In the genomic region with DNA sequence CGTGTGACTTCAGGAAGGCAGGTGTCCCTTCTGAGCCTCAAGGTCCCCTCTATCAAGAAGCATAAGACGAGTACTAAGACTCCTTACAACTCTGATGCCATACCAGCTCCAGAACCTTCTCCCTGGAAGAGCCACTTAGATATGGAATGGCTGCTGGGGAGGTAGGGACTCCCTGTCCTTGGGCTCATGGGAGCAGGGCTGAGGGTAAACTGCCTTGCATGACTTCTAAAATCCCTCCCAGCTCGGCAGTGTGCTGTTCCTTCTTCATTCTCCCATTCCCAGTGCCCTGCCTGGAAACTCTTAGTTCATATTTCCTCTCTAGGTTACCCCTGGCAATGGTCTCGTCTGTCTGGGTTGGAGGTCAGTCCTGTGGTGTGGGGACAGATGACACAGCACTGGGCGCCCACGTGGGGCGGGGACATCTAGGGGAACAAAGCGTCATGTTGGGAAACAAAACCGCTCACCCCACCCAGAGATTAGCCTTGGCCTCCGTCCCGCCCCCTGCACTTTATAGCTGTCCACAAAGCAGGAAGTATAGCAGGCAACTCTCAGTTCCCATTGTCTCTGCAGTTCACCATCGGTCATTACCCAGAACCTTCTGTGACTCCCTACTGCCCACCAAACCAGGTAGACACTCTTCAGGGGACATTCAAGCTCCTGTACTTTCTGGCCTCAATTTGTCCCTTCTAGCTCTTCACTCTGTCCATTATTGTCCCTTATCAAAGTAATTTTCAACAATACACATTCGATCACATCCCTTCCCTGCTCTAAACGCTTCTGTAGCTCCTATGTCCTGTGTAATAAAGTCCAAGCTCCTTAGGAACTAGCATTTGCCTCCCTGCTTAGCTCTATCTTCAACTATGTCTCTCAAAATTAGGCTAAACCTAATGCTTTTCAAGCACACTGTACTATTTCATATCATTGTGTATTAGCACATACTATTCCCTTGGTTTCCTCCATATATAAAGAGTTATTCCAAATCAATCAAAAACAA, we compare ENCODE assay signal across 1 cellular context.
TF ChIP-seq lines count a peak whose summit lies in the region.

No MANE protein-coding gene starts in this region.

TF ChIP-seq in GM23338, 12 proteins besides CTCF, POLR2A, EP300 and RAD21 (continued from another document):
- TF ChIP-seq, protein P1, sequence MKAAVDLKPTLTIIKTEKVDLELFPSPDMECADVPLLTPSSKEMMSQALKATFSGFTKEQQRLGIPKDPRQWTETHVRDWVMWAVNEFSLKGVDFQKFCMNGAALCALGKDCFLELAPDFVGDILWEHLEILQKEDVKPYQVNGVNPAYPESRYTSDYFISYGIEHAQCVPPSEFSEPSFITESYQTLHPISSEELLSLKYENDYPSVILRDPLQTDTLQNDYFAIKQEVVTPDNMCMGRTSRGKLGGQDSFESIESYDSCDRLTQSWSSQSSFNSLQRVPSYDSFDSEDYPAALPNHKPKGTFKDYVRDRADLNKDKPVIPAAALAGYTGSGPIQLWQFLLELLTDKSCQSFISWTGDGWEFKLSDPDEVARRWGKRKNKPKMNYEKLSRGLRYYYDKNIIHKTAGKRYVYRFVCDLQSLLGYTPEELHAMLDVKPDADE (IDR thresholded peaks at IDR 0.05) = no peak
- no peak for TF ChIP-seq CREB1 (CRISPR knock-in tag; IDR thresholded peaks at IDR 0.05; ENCODE audit: low read depth)
- TF ChIP-seq EZH2 (IDR thresholded peaks at IDR 0.05; ENCODE audit: low read depth, unreplicated experiment) = no peak
- TF ChIP-seq STAT1 (IDR thresholded peaks at IDR 0.05; ENCODE audit: unreplicated experiment) = no peak
- TF ChIP-seq, protein P2, sequence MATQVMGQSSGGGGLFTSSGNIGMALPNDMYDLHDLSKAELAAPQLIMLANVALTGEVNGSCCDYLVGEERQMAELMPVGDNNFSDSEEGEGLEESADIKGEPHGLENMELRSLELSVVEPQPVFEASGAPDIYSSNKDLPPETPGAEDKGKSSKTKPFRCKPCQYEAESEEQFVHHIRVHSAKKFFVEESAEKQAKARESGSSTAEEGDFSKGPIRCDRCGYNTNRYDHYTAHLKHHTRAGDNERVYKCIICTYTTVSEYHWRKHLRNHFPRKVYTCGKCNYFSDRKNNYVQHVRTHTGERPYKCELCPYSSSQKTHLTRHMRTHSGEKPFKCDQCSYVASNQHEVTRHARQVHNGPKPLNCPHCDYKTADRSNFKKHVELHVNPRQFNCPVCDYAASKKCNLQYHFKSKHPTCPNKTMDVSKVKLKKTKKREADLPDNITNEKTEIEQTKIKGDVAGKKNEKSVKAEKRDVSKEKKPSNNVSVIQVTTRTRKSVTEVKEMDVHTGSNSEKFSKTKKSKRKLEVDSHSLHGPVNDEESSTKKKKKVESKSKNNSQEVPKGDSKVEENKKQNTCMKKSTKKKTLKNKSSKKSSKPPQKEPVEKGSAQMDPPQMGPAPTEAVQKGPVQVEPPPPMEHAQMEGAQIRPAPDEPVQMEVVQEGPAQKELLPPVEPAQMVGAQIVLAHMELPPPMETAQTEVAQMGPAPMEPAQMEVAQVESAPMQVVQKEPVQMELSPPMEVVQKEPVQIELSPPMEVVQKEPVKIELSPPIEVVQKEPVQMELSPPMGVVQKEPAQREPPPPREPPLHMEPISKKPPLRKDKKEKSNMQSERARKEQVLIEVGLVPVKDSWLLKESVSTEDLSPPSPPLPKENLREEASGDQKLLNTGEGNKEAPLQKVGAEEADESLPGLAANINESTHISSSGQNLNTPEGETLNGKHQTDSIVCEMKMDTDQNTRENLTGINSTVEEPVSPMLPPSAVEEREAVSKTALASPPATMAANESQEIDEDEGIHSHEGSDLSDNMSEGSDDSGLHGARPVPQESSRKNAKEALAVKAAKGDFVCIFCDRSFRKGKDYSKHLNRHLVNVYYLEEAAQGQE (IDR thresholded peaks at IDR 0.05; ENCODE audit: unreplicated experiment) = no peak
TF ChIP-seq in GM23338: peak in this region for 0.
